ENCODE assay signal across 10 cellular contexts in the genomic region with DNA sequence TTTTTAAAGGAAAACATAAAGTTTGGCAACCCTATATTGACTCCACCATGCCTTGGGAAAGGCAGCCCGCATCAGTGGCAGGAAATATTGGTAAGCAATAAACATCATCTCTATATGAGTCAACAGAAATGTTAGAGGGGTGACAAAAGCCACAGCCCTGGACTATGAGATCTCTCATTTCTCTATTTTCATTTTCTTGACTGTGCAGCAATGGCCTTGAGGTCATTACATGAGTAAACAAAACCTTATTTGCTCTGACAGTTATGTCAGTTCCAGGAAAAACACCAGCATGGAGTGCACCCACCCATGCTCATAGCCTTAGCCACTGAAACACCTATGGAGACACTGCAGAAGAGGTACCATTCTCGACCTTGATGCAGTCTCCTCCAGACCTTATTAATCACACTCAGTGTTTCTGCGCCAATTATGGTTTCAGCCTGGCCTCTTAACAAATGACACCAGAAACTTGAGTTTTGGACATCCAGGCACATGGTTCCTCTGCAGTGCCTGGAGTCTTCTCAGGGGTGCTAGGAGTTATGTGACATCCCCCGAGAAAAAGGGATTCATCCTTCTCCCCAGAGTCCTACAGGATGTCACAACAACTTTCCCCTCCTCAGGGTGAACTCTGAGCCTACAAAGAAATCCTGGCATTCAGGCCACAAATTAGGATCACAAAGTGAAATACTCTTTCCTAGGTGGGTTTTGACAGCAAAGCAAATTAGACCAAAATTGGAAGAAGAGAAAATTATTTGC. TPM values are rescaled to one million over a fixed set of nuclear protein-coding genes. Genes with fewer than 3 reads are reported as not detected.
DNase-seq lines count a peak whose midpoint lies in the region; ATAC-seq and TF ChIP-seq lines count a peak whose summit lies in the region.
"Had no signal": no experiment of that assay in that cellular context is flagged by ENCODE, and none has a peak within 500 bp of the region (broad histone marks: within the 10 kb centered on the region; RNA-seq: fewer than 3 reads in every experiment).

No MANE protein-coding gene starts in this region.

- H3K36me3 Mint-ChIP-seq in neural progenitor cell, result no peaks in the 10 kb centered on the region

- no peaks in the 10 kb centered on the region for H3K4me1 Mint-ChIP-seq in neural progenitor cell
- H3K4me1 Mint-ChIP-seq: neural crest cell had no signal

- H3K4me3 Mint-ChIP-seq in neural progenitor cell, result no peak overlapping the region
- H3K4me3 Mint-ChIP-seq: neural crest cell had no signal

- no peaks in the 10 kb centered on the region for H3K9me3 ChIP-seq in neural progenitor cell (ENCODE audit: low read depth)

- no peak overlapping the region for H3K9ac ChIP-seq in neural progenitor cell

- no peaks in the 10 kb centered on the region for H3K79me2 ChIP-seq in neural progenitor cell (ENCODE audit: low read depth)

- in situ Hi-C loops in brain microvascular endothelial cell (cut with HindIII; ENCODE audit: low pct_ligation_motif_present, low sequenced_read_pairs), result no loop called here

- peak; percentile 94 for ATAC-seq in GM19328 (IDR thresholded peaks at IDR 0.05; ENCODE audit: unreplicated experiment)
- peak; percentile 98 for ATAC-seq in HG03045 (IDR thresholded peaks at IDR 0.05; ENCODE audit: unreplicated experiment)

- DNase-seq in ELR (ENCODE audit: low read depth) (peak; percentile 54), brain microvascular endothelial cell (no peak), activated gamma-delta T cell (lab: John Stamatoyannopoulos, UW) (no peak), neural progenitor cell (ENCODE audit: low spot score) (no peak)
- no peak for DNase-seq in activated effector memory CD4-positive, alpha-beta T cell treated with anti-CD3 and anti-CD28 coated beads, Interleukin-2, amount 50 U/mL, for 16 hours
- DNase-seq: NCI-H2107 had no signal

- H3K27me3 ChIP-seq in brain microvascular endothelial cell (replicated peaks), result no peaks in the 10 kb centered on the region
- no peaks in the 10 kb centered on the region for H3K27me3 ChIP-seq in neural progenitor cell

- no peaks in the 10 kb centered on the region for H3F3A ChIP-seq in neural progenitor cell (ENCODE audit: low read depth)

- H3K36me3 ChIP-seq in brain microvascular endothelial cell (replicated peaks) (no peaks in the 10 kb centered on the region), neural progenitor cell (no peaks in the 10 kb centered on the region)

- TF ChIP-seq CTCF in VCaP (conservative IDR thresholded peaks at IDR 0.05), result no peak
- TF ChIP-seq CTCF in brain microvascular endothelial cell (IDR thresholded peaks at IDR 0.05; ENCODE audit: low read depth, low read length, missing control alignments), result no peak
- no peak for TF ChIP-seq CTCF in neural progenitor cell (IDR thresholded peaks at IDR 0.05)

- no peaks in the 10 kb centered on the region for H3K9me3 Mint-ChIP-seq in neural progenitor cell
- H3K9me3 Mint-ChIP-seq: neural crest cell had no signal

- H3K4me3 ChIP-seq in brain microvascular endothelial cell (ENCODE audit: low read depth, low read length), result no peak overlapping the region
- no peak overlapping the region for H3K4me3 ChIP-seq in neural progenitor cell

- H3K4me1 ChIP-seq in neural progenitor cell, result no peaks in the 10 kb centered on the region

- H3K4me2 ChIP-seq in neural progenitor cell, result no peak overlapping the region

- H3K27ac ChIP-seq in VCaP, result peak overlapping the region; percentile 4; the same call in 1 of the 2 replicates
- H3K27ac ChIP-seq in brain microvascular endothelial cell, result no peak overlapping the region
- H3K27ac ChIP-seq in neural progenitor cell, result no peak overlapping the region

- no peaks in the 10 kb centered on the region for H4K20me1 ChIP-seq in neural progenitor cell (ENCODE audit: low read depth)

- no peaks in the 10 kb centered on the region for H3K27me3 Mint-ChIP-seq in neural progenitor cell (ENCODE audit: insufficient read depth, low read depth)

- H3K27ac Mint-ChIP-seq in neural progenitor cell, result no peak overlapping the region

- no peak overlapping the region for H2AFZ ChIP-seq in neural progenitor cell (replicated peaks)

RNA-seq across cellular contexts. Expression of a gene that starts 16.0 kb away (rescaled TPM):
- not detected in 2 replicates for total RNA-seq in neural progenitor cell (ENCODE audit: low replicate concordance)
- total RNA-seq: neural crest cell had no signal
